In the genomic region with DNA sequence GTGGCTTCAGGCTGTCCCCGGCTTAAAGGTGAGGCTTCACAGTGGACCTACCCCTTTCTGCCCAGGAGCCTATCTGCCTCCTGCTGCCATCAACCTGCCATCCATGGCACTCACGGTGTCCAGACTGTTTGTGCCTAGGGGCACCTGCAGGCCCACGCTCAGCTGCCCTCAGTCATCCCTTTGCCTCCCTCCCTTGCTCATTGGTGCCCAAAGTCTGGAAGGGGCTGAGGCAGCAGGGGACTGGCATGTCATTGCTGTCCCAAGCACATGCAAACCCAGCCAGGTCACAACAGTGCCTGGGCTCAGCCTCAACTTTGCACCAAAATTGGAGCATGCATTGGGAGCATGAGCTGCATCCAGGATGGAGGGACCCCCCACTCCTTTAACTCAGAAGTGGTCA, we compare ENCODE assay signal across 31 cellular contexts.
"Had no signal": no experiment of that assay in that cellular context is flagged by ENCODE, and none has a peak within 500 bp of the region (broad histone marks: within the 10 kb centered on the region; RNA-seq: fewer than 3 reads in every experiment).

No MANE protein-coding gene starts in this region.

- H3K27ac Mint-ChIP-seq: activated CD4-positive, alpha-beta memory T cell treated with anti-CD3 and anti-CD28 coated beads for 36 hours; activated CD4-positive, alpha-beta T cell treated with anti-CD3 and anti-CD28 coated beads for 36 hours; activated CD4-positive, alpha-beta T cell treated with anti-CD3 and anti-CD28 coated beads, Interleukin-2, amount 10 ng/mL, durations not matched to agents 24 days and 14 days; activated CD8-positive, alpha-beta memory T cell treated with anti-CD3 and anti-CD28 coated beads, Interleukin-2, amount 10 ng/mL, durations not matched to agents 7 days and 5 days; activated CD8-positive, alpha-beta T cell treated with anti-CD3 and anti-CD28 coated beads, Interleukin-2, amount 10 ng/mL, durations not matched to agents 7 days and 5 days; activated naive CD4-positive, alpha-beta T cell treated with anti-CD3 and anti-CD28 coated beads, Interleukin-2, amount 10 ng/mL, durations not matched to agents 7 days and 5 days; activated naive CD4-positive, alpha-beta T cell treated with anti-CD3 and anti-CD28 coated beads, Interleukin-2, amount 50 U/mL, for 72 hours; activated naive CD8-positive, alpha-beta T cell treated with anti-CD3 and anti-CD28 coated beads, Interleukin-2, amount 10 ng/mL, durations not matched to agents 7 days and 5 days; brain; dendritic cell treated with granulocyte-macrophage colony-stimulating factor and Interleukin-4, amounts not matched to agents 40 ng/mL and 50 ng/mL, for 4 days; effector memory CD8-positive, alpha-beta T cell had no signal

- H3K36me3 ChIP-seq: ascending aorta, breast epithelium, cardiac muscle cell, esophagus muscularis mucosa, gastrocnemius medialis had no signal

- H3K9me3 ChIP-seq: ascending aorta, breast epithelium, esophagus muscularis mucosa, gastrocnemius medialis had no signal

- H3K4me1 ChIP-seq: ascending aorta, breast epithelium, esophagus muscularis mucosa, foreskin keratinocyte, gastrocnemius medialis had no signal

- H3K27ac ChIP-seq: ascending aorta, breast epithelium, cardiac muscle cell, coronary artery, esophagus muscularis mucosa, foreskin keratinocyte, gastrocnemius medialis had no signal

- H3K27me3 ChIP-seq: ascending aorta, breast epithelium, cardiac muscle cell, esophagus muscularis mucosa, foreskin keratinocyte, gastrocnemius medialis had no signal

- H3K4me1 Mint-ChIP-seq: activated CD4-positive, alpha-beta T cell treated with anti-CD3 and anti-CD28 coated beads for 36 hours; activated CD4-positive, alpha-beta T cell treated with anti-CD3 and anti-CD28 coated beads, Interleukin-2, amount 10 ng/mL, durations not matched to agents 24 days and 14 days; activated CD8-positive, alpha-beta memory T cell treated with anti-CD3 and anti-CD28 coated beads, Interleukin-2, amount 10 ng/mL, durations not matched to agents 7 days and 5 days; activated naive CD4-positive, alpha-beta T cell treated with anti-CD3 and anti-CD28 coated beads, Interleukin-2, amount 10 ng/mL, durations not matched to agents 7 days and 5 days; activated naive CD8-positive, alpha-beta T cell treated with anti-CD3 and anti-CD28 coated beads, Interleukin-2, amount 10 ng/mL, durations not matched to agents 7 days and 5 days; brain had no signal

- H3K9me3 Mint-ChIP-seq: activated CD4-positive, alpha-beta T cell treated with anti-CD3 and anti-CD28 coated beads, Interleukin-2, amount 10 ng/mL, durations not matched to agents 24 days and 14 days; brain had no signal

- DNase-seq: activated CD4-positive, alpha-beta memory T cell treated with anti-CD3 and anti-CD28 coated beads for 36 hours; activated CD4-positive, alpha-beta T cell treated with anti-CD3 and anti-CD28 coated beads for 36 hours; activated CD4-positive, alpha-beta T cell treated with anti-CD3 and anti-CD28 coated beads, Interleukin-2, amount 10 ng/mL, durations not matched to agents 24 days and 14 days; activated CD4-positive, CD25-positive, alpha-beta regulatory T cell; activated CD4-positive, CD25-positive, alpha-beta regulatory T cell treated with anti-CD3 and anti-CD28 coated beads, Interleukin-2, amount 50 U/mL, for 72 hours; activated CD8-positive, alpha-beta memory T cell treated with anti-CD3 and anti-CD28 coated beads, Interleukin-2, amount 10 ng/mL, durations not matched to agents 7 days and 5 days; activated CD8-positive, alpha-beta memory T cell treated with anti-CD3 and anti-CD28 coated beads, Interleukin-2, amount 50 U/mL, for 4 hours; activated CD8-positive, alpha-beta T cell treated with anti-CD3 and anti-CD28 coated beads, Interleukin-2, amount 10 ng/mL, durations not matched to agents 7 days and 5 days; activated gamma-delta T cell; activated naive CD4-positive, alpha-beta T cell; activated naive CD4-positive, alpha-beta T cell treated with anti-CD3 and anti-CD28 coated beads, Interleukin-2, amount 10 ng/mL, durations not matched to agents 7 days and 5 days; activated naive CD8-positive, alpha-beta T cell treated with anti-CD3 and anti-CD28 coated beads, Interleukin-2, amount 10 ng/mL, durations not matched to agents 7 days and 5 days; activated T-cell treated with anti-CD3 and anti-CD28 coated beads, Interleukin-2, amount 50 U/mL, for 1 hour; activated T-cell treated with anti-CD3 and anti-CD28 coated beads, Interleukin-2, amount 50 U/mL, for 48 hours; central memory CD4-positive, alpha-beta T cell; cerebellar nuclear complex; effector CD4-positive, alpha-beta T cell; effector memory CD8-positive, alpha-beta T cell; erythroblast; foreskin keratinocyte; gastrocnemius medialis; head of caudate nucleus; T-helper 2 cell had no signal

- H3K4me3 Mint-ChIP-seq: activated CD4-positive, alpha-beta memory T cell treated with anti-CD3 and anti-CD28 coated beads for 36 hours; activated CD4-positive, alpha-beta T cell treated with anti-CD3 and anti-CD28 coated beads for 36 hours; activated CD4-positive, alpha-beta T cell treated with anti-CD3 and anti-CD28 coated beads, Interleukin-2, amount 10 ng/mL, durations not matched to agents 24 days and 14 days; activated CD8-positive, alpha-beta memory T cell treated with anti-CD3 and anti-CD28 coated beads, Interleukin-2, amount 10 ng/mL, durations not matched to agents 7 days and 5 days; activated CD8-positive, alpha-beta T cell treated with anti-CD3 and anti-CD28 coated beads, Interleukin-2, amount 10 ng/mL, durations not matched to agents 7 days and 5 days; activated naive CD4-positive, alpha-beta T cell treated with anti-CD3 and anti-CD28 coated beads, Interleukin-2, amount 10 ng/mL, durations not matched to agents 7 days and 5 days; activated naive CD8-positive, alpha-beta T cell treated with anti-CD3 and anti-CD28 coated beads, Interleukin-2, amount 10 ng/mL, durations not matched to agents 7 days and 5 days; brain; dendritic cell treated with granulocyte-macrophage colony-stimulating factor and Interleukin-4, amounts not matched to agents 40 ng/mL and 50 ng/mL, for 4 days; effector memory CD8-positive, alpha-beta T cell had no signal

- H3K27me3 Mint-ChIP-seq: activated CD4-positive, alpha-beta memory T cell treated with anti-CD3 and anti-CD28 coated beads for 36 hours; activated CD4-positive, alpha-beta T cell treated with anti-CD3 and anti-CD28 coated beads for 36 hours; activated CD4-positive, alpha-beta T cell treated with anti-CD3 and anti-CD28 coated beads, Interleukin-2, amount 10 ng/mL, durations not matched to agents 24 days and 14 days; activated CD8-positive, alpha-beta memory T cell treated with anti-CD3 and anti-CD28 coated beads, Interleukin-2, amount 10 ng/mL, durations not matched to agents 7 days and 5 days; activated naive CD4-positive, alpha-beta T cell treated with anti-CD3 and anti-CD28 coated beads, Interleukin-2, amount 10 ng/mL, durations not matched to agents 7 days and 5 days; activated naive CD8-positive, alpha-beta T cell treated with anti-CD3 and anti-CD28 coated beads, Interleukin-2, amount 10 ng/mL, durations not matched to agents 7 days and 5 days; brain; dendritic cell treated with granulocyte-macrophage colony-stimulating factor and Interleukin-4, amounts not matched to agents 40 ng/mL and 50 ng/mL, for 4 days; effector memory CD8-positive, alpha-beta T cell had no signal

- H3K36me3 Mint-ChIP-seq: activated CD8-positive, alpha-beta memory T cell treated with anti-CD3 and anti-CD28 coated beads, Interleukin-2, amount 10 ng/mL, durations not matched to agents 7 days and 5 days; activated naive CD4-positive, alpha-beta T cell treated with anti-CD3 and anti-CD28 coated beads, Interleukin-2, amount 10 ng/mL, durations not matched to agents 7 days and 5 days; activated naive CD8-positive, alpha-beta T cell treated with anti-CD3 and anti-CD28 coated beads, Interleukin-2, amount 10 ng/mL, durations not matched to agents 7 days and 5 days; brain had no signal

- H3K4me3 ChIP-seq: ascending aorta, breast epithelium, cardiac muscle cell, coronary artery, esophagus muscularis mucosa, gastrocnemius medialis had no signal
